ENCODE assay signal across 17 cellular contexts in the genomic region with DNA sequence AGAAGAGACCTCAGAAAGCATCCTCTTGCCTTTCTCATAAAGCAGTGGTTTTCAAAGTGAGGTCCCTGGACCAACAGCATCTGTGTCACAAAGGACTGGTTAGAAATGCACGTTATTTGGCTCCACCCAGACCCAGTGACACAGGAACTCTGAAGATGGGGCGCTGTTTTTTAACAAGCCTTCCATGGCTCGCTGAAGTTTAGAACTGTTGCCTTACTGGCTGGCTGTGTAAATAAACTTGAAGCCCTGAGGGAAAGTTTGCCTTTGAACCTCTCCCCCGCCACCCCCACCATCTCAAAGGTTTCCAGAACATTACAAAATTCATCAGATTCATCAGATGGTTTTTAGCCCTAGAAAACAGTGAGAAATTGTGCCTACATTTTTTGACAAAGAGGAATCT. TPM values are rescaled to one million over a fixed set of nuclear protein-coding genes. Genes with fewer than 3 reads are reported as not detected.
DNase-seq lines count a peak whose midpoint lies in the region; TF ChIP-seq lines count a peak whose summit lies in the region.
"Had no signal": no experiment of that assay in that cellular context is flagged by ENCODE, and none has a peak within 500 bp of the region (broad histone marks: within the 10 kb centered on the region; RNA-seq: fewer than 3 reads in every experiment).

No MANE protein-coding gene starts in this region.

- WGBS in transverse colon (ENCODE audit: low coverage in 1 of 2), 2 donors, result 70 to 77% methylated on average over 3 to 4 of the region's 4 CpGs

- H3K4me2 ChIP-seq in PC-9, result no peak overlapping the region

- POLR2A ChIA-PET in MCF 10A (lab: Yijun Ruan, JAX), result no interaction called here
- POLR2A ChIA-PET in PC-9 (lab: Charles Lee; ENCODE audit: unreplicated experiment), result no interaction called here

- DNase-seq in T47D (ENCODE audit: low read depth in 1 of 2, low spot score in 1 of 2) (peak; percentile 58 to 81), MCF 10A (ENCODE audit: unreplicated experiment) (no peak), PC-9 (no peak), neural crest cell (ENCODE audit: low read depth, low spot score) (no peak), SKM-1 (lab: John Stamatoyannopoulos, UW; ENCODE audit: unreplicated experiment) (no peak), AG08396 (ENCODE audit: low spot score) (no peak), transverse colon (no peak)
- DNase-seq: 8988T; Caco-2; CD4-positive, alpha-beta T cell; GDM1; GOT3; H7; HFFc6; IMR-90 had no signal

- H2AFZ ChIP-seq in PC-9, result no peak overlapping the region

- H3K9me3 Mint-ChIP-seq in MCF 10A (ENCODE audit: unreplicated experiment), result no peaks in the 10 kb centered on the region
- H3K9me3 Mint-ChIP-seq in neural crest cell, result no peaks in the 10 kb centered on the region
- H3K9me3 Mint-ChIP-seq: CD4-positive, alpha-beta T cell; HFFc6 had no signal

- H3K27me3 Mint-ChIP-seq in MCF 10A (ENCODE audit: insufficient read depth, unreplicated experiment), result no peaks in the 10 kb centered on the region
- no peaks in the 10 kb centered on the region for H3K27me3 Mint-ChIP-seq in neural crest cell (ENCODE audit: low read depth)
- H3K27me3 Mint-ChIP-seq: B cell; CD4-positive, alpha-beta T cell had no signal

- no peaks in the 10 kb centered on the region for H3K9me2 ChIP-seq in PC-9 (ENCODE audit: insufficient read depth)

- H3K27ac ChIP-seq in PC-9 (peak overlapping the region; percentile 23; the same call in 1 of the 2 replicates), transverse colon (no peak overlapping the region)

- H3K4me3 ChIP-seq in PC-9 (no peak overlapping the region), transverse colon (no peak overlapping the region)
- H3K4me3 ChIP-seq: BLaER1 treated with 17β-estradiol and CSF1 and Interleukin-3, amounts not matched to agents 10 nM and 100 nM had no signal

- H3K36me3 ChIP-seq in PC-9 (ENCODE audit: low read depth) (peaks cover 22% of the 10 kb centered on the region), transverse colon (peaks cover 0 to 6% (median 3%) of the 10 kb centered on the region in 4 donors)

- H3K9me3 ChIP-seq in PC-9 (ENCODE audit: insufficient read depth, low read depth) (no peaks in the 10 kb centered on the region), transverse colon (no peaks in the 10 kb centered on the region)
- H3K9me3 ChIP-seq: BLaER1 treated with 17β-estradiol and CSF1 and Interleukin-3, amounts not matched to agents 10 nM and 100 nM; Caco-2 had no signal

- H4K20me1 ChIP-seq in PC-9 (ENCODE audit: insufficient read depth), result no peaks in the 10 kb centered on the region; the same call in 1 of the 2 replicates

- no peak overlapping the region for H3K4me3 Mint-ChIP-seq in MCF 10A (ENCODE audit: unreplicated experiment)
- H3K4me3 Mint-ChIP-seq in neural crest cell, result no peak overlapping the region
- H3K4me3 Mint-ChIP-seq: B cell; CD4-positive, alpha-beta T cell; HFFc6 had no signal

- BruUV-seq in MCF 10A (replicated peaks; lab: Mats Ljungman, UMichigan), result no TSS peak
- BruUV-seq in PC-9 (replicated peaks; lab: Mats Ljungman, UMichigan), result no TSS peak

- no peak for TF ChIP-seq EP300 in transverse colon (IDR thresholded peaks at IDR 0.05; ENCODE audit: low read depth)

- H3K4me1 Mint-ChIP-seq in MCF 10A (ENCODE audit: insufficient read depth, unreplicated experiment), result peaks cover 14% of the 10 kb centered on the region
- peaks cover 4% of the 10 kb centered on the region for H3K4me1 Mint-ChIP-seq in neural crest cell
- H3K4me1 Mint-ChIP-seq: B cell had no signal

- no peaks in the 10 kb centered on the region for H3K27me3 ChIP-seq in PC-9 (ENCODE audit: insufficient read depth, low read depth)
- H3K27me3 ChIP-seq in transverse colon, result no peaks in the 10 kb centered on the region
- H3K27me3 ChIP-seq: BLaER1 treated with 17β-estradiol and CSF1 and Interleukin-3, amounts not matched to agents 10 nM and 100 nM had no signal

- intact Hi-C loops in MCF 10A (cut with micrococcal nuclease), result no loop called here
- intact Hi-C loops in PC-9 (cut with micrococcal nuclease; ENCODE audit: unreplicated experiment), result no loop called here
- intact Hi-C loops in transverse colon (cut with DNase I; ENCODE audit: low total_unique reads), result no loop called here

- TF ChIP-seq CTCF in MCF 10A (IDR thresholded peaks at IDR 0.05; ENCODE audit: unreplicated experiment), result no peak
- TF ChIP-seq CTCF in PC-9 (conservative IDR thresholded peaks at IDR 0.05), result no peak
- TF ChIP-seq CTCF in neural crest cell (conservative IDR thresholded peaks at IDR 0.05), result no peak
- no peak for TF ChIP-seq CTCF in transverse colon (IDR thresholded peaks at IDR 0.05)

- peaks cover 86% of the 10 kb centered on the region for H3K36me3 Mint-ChIP-seq in MCF 10A (ENCODE audit: insufficient read depth, unreplicated experiment)
- peaks cover 33% of the 10 kb centered on the region for H3K36me3 Mint-ChIP-seq in neural crest cell (ENCODE audit: low read depth)

- H3F3A ChIP-seq in PC-9 (ENCODE audit: insufficient read depth, low read depth), result 0 out of 2 replicates have a peak, but pooled peaks cover 9% of the 10 kb centered on the region

- TF ChIP-seq POLR2A in transverse colon (IDR thresholded peaks at IDR 0.05), result no peak

- H3K4me1 ChIP-seq in PC-9 (replicated peaks; ENCODE audit: insufficient read depth) (peaks cover 6% of the 10 kb centered on the region; the same call in 1 of the 2 replicates), transverse colon (peaks cover 0 to 7% (median 0%) of the 10 kb centered on the region in 4 donors)

- CTCF ChIA-PET in MCF 10A (lab: Yijun Ruan, JAX), result interaction anchor here (2.2 to 4.8 kb wide), 2 partner anchors 13 to 22 kb away, joined by 7 to 34 read pairs; a partner anchor contains a TSS
- CTCF ChIA-PET in PC-9 (lab: Charles Lee), result no interaction called here

- H3K79me2 ChIP-seq in PC-9 (ENCODE audit: low read depth), result no peaks in the 10 kb centered on the region

- no peak overlapping the region for H3K27ac Mint-ChIP-seq in MCF 10A (ENCODE audit: low read depth, unreplicated experiment)
- peak overlapping the region; percentile 27 for H3K27ac Mint-ChIP-seq in neural crest cell (ENCODE audit: unreplicated experiment)
- H3K27ac Mint-ChIP-seq: B cell; CD4-positive, alpha-beta T cell; HFFc6 had no signal

- in situ Hi-C loops in T47D (cut with HindIII; ENCODE audit: low pct_unique_long_range_greater_than_20kb, low sequenced_read_pairs) (no loop called here), transverse colon (cut with MboI; ENCODE audit: low pct_ligation_motif_present in 1 of 4, low pct_unique_long_range_greater_than_20kb in 1 of 4, low sequenced_read_pairs in 3 of 4) (no loop called here)

RNA-seq across cellular contexts. Expression of a gene that starts 21.8 kb away (rescaled TPM):
- total RNA-seq in MCF 10A (2022) (7.1 and 12.1 TPM in 2 replicates), PC-9 (2021) (12.5 and 12.6 TPM in 2 replicates), neural crest cell (7.6 and 8.6 TPM in 2 replicates), transverse colon (10 to 100 TPM; 13.8 to 77.4 (median 17.8) TPM)

RNA-seq across cellular contexts. Expression of a gene that starts 58.9 kb away (rescaled TPM):
- total RNA-seq in MCF 10A (2022) (8.3 and 9.6 TPM in 2 replicates), PC-9 (2021) (12.4 and 17.6 TPM in 2 replicates), neural crest cell (1.2 and 1.4 TPM in 2 replicates), transverse colon (10 to 100 TPM in 1 of 4 donors, 1 to 10 TPM in 3; 4.6 to 14.0 (median 7.8) TPM)

Comparison
In these comparisons a context has a peak if more than half of its experiments do, and no peak if none do; other contexts are left out.
1. DNase-seq: peak in T47D (2 of 2); none in MCF 10A (single experiment), PC-9 (0 of 2), neural crest cell (single experiment), SKM-1 (single experiment), AG08396 (single experiment) and transverse colon (single experiment).